ENCODE assay signal across 9 cellular contexts in genomic region chr19:8589177-8589714, GRCh38. TPM values are rescaled to one million over a fixed set of nuclear protein-coding genes. Genes with fewer than 3 reads are reported as not detected.
"Had no signal": no experiment of that assay in that cellular context is flagged by ENCODE, and none has a peak within 500 bp of the region (broad histone marks: within the 10 kb centered on the region; RNA-seq: fewer than 3 reads in every experiment).

No MANE protein-coding gene starts in this region.

- H2AFZ ChIP-seq: GM23338 had no signal

- H3K4me2 ChIP-seq: GM23338 had no signal

- DNase-seq: H9, HCEC 1CT, KG1 had no signal

- H3K27ac ChIP-seq: HL-60 had no signal

- H3K4me3 ChIP-seq: GM23338 had no signal

- ATAC-seq: GM23338, HepG2 had no signal

RNA-seq across cellular contexts. Expression of gene MYO1F, which starts 12.0 kb away (rescaled TPM):
- total RNA-seq: HT1080 had no signal

RNA-seq across cellular contexts. Expression of gene ADAMTS10, which starts 21.3 kb away (rescaled TPM):
- total RNA-seq: HT1080 had no signal
- polyA plus RNA-seq: IgD-negative memory B cell had no signal

RNA-seq across cellular contexts. Expression of gene NFILZ, which starts 41.2 kb away (rescaled TPM):
- total RNA-seq: GM23338, H1, H9, HepG2, HT1080 had no signal
- polyA plus RNA-seq: GM23338, H1, HepG2, IgD-negative memory B cell had no signal
